ENCODE assay signal across 9 cellular contexts in the genomic region with DNA sequence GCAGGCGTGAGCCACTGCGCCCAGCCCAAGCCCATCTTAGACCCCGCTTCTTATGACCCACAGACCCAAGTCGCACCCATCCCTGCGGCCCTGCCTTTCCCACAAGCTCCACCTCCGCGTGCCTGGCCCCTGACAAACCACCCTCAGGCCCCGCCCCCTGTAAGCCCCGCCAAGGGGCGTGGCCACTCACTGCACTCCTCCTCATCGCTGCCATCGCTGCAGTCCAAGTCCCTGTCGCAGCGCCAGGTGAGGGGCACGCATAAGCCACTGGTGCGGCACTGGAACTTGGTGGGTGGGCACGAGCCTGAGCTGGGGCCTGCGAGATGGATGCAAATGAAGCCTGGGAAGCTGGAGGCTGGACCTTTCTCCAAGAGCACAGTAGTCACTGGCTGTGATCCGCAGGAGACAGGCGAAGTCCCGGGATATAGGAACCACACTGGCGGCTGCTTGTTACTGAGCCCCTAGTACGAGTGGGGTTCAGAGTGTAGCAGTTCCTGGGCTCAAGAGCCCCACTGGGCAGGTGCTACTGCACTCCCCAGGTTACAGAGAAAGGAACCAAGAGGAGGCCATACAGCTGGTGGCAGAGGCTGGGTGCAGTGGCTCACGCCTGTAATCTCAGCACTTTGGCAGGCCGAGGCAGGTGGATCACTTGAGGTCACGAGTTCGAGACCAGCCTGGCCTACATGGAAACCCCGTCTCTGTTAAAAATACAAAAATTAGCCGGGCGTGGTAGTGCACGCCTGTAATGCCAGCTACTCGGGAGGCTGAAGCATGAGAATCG. TPM values are rescaled to one million over a fixed set of nuclear protein-coding genes. Genes with fewer than 3 reads are reported as not detected.
DNase-seq lines count a peak whose midpoint lies in the region; ATAC-seq and TF ChIP-seq lines count a peak whose summit lies in the region.
"Had no signal": no experiment of that assay in that cellular context is flagged by ENCODE, and none has a peak within 500 bp of the region (broad histone marks: within the 10 kb centered on the region; RNA-seq: fewer than 3 reads in every experiment).

No MANE protein-coding gene starts in this region.

- peaks cover 29 to 41% (median 31%) of the 10 kb centered on the region in 3 donors for H3K4me1 Mint-ChIP-seq in CD8-positive, alpha-beta memory T cell
- H3K4me1 Mint-ChIP-seq in stimulated activated memory B cell treated with anti-CD40 and anti-IgM and Interleukin-4, amounts not matched to agents 10 μg/mL and 1 μg/mL and 100 μg/mL, for 72 hours: peaks cover 39% of the 10 kb centered on the region

- no peaks in the 10 kb centered on the region for H3K27me3 Mint-ChIP-seq in CD8-positive, alpha-beta memory T cell
- H3K27me3 Mint-ChIP-seq in stimulated activated memory B cell treated with anti-CD40 and anti-IgM and Interleukin-4, amounts not matched to agents 10 μg/mL and 1 μg/mL and 100 μg/mL, for 72 hours: no peaks in the 10 kb centered on the region

- H3K4me3 ChIP-seq in CD8-positive, alpha-beta memory T cell (ENCODE audit: low read length): no peak overlapping the region
- H3K4me3 ChIP-seq in mucosa of descending colon: no peak overlapping the region

- POLR2A ChIA-PET in CD8-positive, alpha-beta memory T cell (lab: Charles Lee): no interaction called here

- TF ChIP-seq CTCF in mucosa of descending colon (IDR thresholded peaks at IDR 0.05): no peak

- DNase-seq in CD8-positive, alpha-beta memory T cell: peak in 2 of 5 donors; percentile 14 to 48
- peak in 42 of 76 experiments; percentile 16 to 72 (median 38) for DNase-seq in HUDEP-2 (lab: John Stamatoyannopoulos, UW; ENCODE audit: unreplicated experiment in 76 of 76)
- peak; percentile 53 to 66 for DNase-seq in activated naive CD4-positive, alpha-beta T cell treated with anti-CD3 and anti-CD28 coated beads, Interleukin-2, amount 50 U/mL, for 72 hours (ENCODE audit: low spot score in 2 of 2)
- DNase-seq in mucosa of descending colon: peak; percentile 23 to 56 (median 51)
- DNase-seq in middle frontal gyrus (ENCODE audit: extremely low spot score, low spot score): no peak
- DNase-seq in SKM-1 treated with dmso at 0.1 percent for 144 hours (lab: John Stamatoyannopoulos, UW; ENCODE audit: unreplicated experiment): no peak
- no peak for DNase-seq in NCI-H524 treated with DMSO at 0.1 percent for 48 hours (lab: John Stamatoyannopoulos, UW)
- DNase-seq: midbrain had no signal

- intact Hi-C loops in mucosa of descending colon (cut with DNase I, micrococcal nuclease): no loop called here

- H3K27ac ChIP-seq in CD8-positive, alpha-beta memory T cell (ENCODE audit: low read depth, low read length): peak overlapping the region; percentile 31

- H3K4me1 ChIP-seq in CD8-positive, alpha-beta memory T cell (ENCODE audit: insufficient read depth, low read length): peaks cover 27% of the 10 kb centered on the region
- H3K4me1 ChIP-seq in mucosa of descending colon (ENCODE audit: low read depth): peaks cover 27% of the 10 kb centered on the region

- no peak for ATAC-seq in activated naive CD4-positive, alpha-beta T cell treated with anti-CD3 and anti-CD28 coated beads, Interleukin-2, amount 50 U/mL, for 72 hours
- no peak for ATAC-seq in mucosa of descending colon
- ATAC-seq in stimulated activated memory B cell treated with anti-CD40 and anti-IgM and Interleukin-4, amounts not matched to agents 10 μg/mL and 1 μg/mL and 100 μg/mL, for 72 hours: no peak

- H3K27ac Mint-ChIP-seq in CD8-positive, alpha-beta memory T cell: peak overlapping the region in 4 of 8 donors; percentile 58 to 77 (median 68)
- peak overlapping the region; percentile 39 to 87 for H3K27ac Mint-ChIP-seq in activated naive CD4-positive, alpha-beta T cell treated with anti-CD3 and anti-CD28 coated beads, Interleukin-2, amount 50 U/mL, for 72 hours
- no peak overlapping the region for H3K27ac Mint-ChIP-seq in stimulated activated memory B cell treated with anti-CD40 and anti-IgM and Interleukin-4, amounts not matched to agents 10 μg/mL and 1 μg/mL and 100 μg/mL, for 72 hours

- H3K4me3 Mint-ChIP-seq in CD8-positive, alpha-beta memory T cell: no peak overlapping the region
- H3K4me3 Mint-ChIP-seq in stimulated activated memory B cell treated with anti-CD40 and anti-IgM and Interleukin-4, amounts not matched to agents 10 μg/mL and 1 μg/mL and 100 μg/mL, for 72 hours: no peak overlapping the region

- H3K36me3 Mint-ChIP-seq in CD8-positive, alpha-beta memory T cell: peaks cover 0 to 28% (median 0%) of the 10 kb centered on the region in 3 donors
- peaks cover 9 to 20% of the 10 kb centered on the region in 2 donors for H3K36me3 Mint-ChIP-seq in activated naive CD4-positive, alpha-beta T cell treated with anti-CD3 and anti-CD28 coated beads, Interleukin-2, amount 50 U/mL, for 72 hours
- peaks cover 34% of the 10 kb centered on the region for H3K36me3 Mint-ChIP-seq in stimulated activated memory B cell treated with anti-CD40 and anti-IgM and Interleukin-4, amounts not matched to agents 10 μg/mL and 1 μg/mL and 100 μg/mL, for 72 hours

- H3K9me3 ChIP-seq in CD8-positive, alpha-beta memory T cell (ENCODE audit: low read length): no peaks in the 10 kb centered on the region
- H3K9me3 ChIP-seq in mucosa of descending colon: no peaks in the 10 kb centered on the region

- H3K27me3 ChIP-seq in CD8-positive, alpha-beta memory T cell (ENCODE audit: insufficient read depth, low read length, poor library complexity, severe bottlenecking): no peaks in the 10 kb centered on the region

- H3K9me3 Mint-ChIP-seq in CD8-positive, alpha-beta memory T cell: no peaks in the 10 kb centered on the region
- H3K9me3 Mint-ChIP-seq in activated naive CD4-positive, alpha-beta T cell treated with anti-CD3 and anti-CD28 coated beads, Interleukin-2, amount 50 U/mL, for 72 hours: no peaks in the 10 kb centered on the region
- no peaks in the 10 kb centered on the region for H3K9me3 Mint-ChIP-seq in stimulated activated memory B cell treated with anti-CD40 and anti-IgM and Interleukin-4, amounts not matched to agents 10 μg/mL and 1 μg/mL and 100 μg/mL, for 72 hours

- H3K36me3 ChIP-seq in CD8-positive, alpha-beta memory T cell (ENCODE audit: insufficient read depth, low read length): no peaks in the 10 kb centered on the region
- H3K36me3 ChIP-seq in mucosa of descending colon (ENCODE audit: low read depth): no peaks in the 10 kb centered on the region

- CTCF ChIA-PET in CD8-positive, alpha-beta memory T cell (lab: Charles Lee): no interaction called here

RNA-seq across cellular contexts. Expression of gene CD320, which starts 3.1 kb away (rescaled TPM):
- total RNA-seq in CD8-positive, alpha-beta memory T cell: 10 to 100 TPM; 93.7 to 97.6 TPM
- polyA plus RNA-seq in CD8-positive, alpha-beta memory T cell: 58.6 TPM
- total RNA-seq in activated naive CD4-positive, alpha-beta T cell treated with anti-CD3 and anti-CD28 coated beads, Interleukin-2, amount 50 U/mL, for 72 hours: 10 to 100 TPM; 46.1 to 49.7 TPM
- 10 to 100 TPM; 33.2 to 45.8 (median 41.7) TPM for total RNA-seq in mucosa of descending colon

RNA-seq across cellular contexts. Expression of gene NDUFA7, which starts 16.1 kb away (rescaled TPM):
- total RNA-seq in CD8-positive, alpha-beta memory T cell: 10 to 100 TPM; 86.0 to 93.3 TPM
- 121 TPM for polyA plus RNA-seq in CD8-positive, alpha-beta memory T cell
- total RNA-seq in activated naive CD4-positive, alpha-beta T cell treated with anti-CD3 and anti-CD28 coated beads, Interleukin-2, amount 50 U/mL, for 72 hours: 10 to 100 TPM; 54.5 to 73.1 TPM
- total RNA-seq in mucosa of descending colon: 10 to 100 TPM; 35.3 to 65.9 (median 35.5) TPM

RNA-seq across cellular contexts. Expression of gene RPS28, which starts 16.3 kb away (rescaled TPM):
- total RNA-seq in CD8-positive, alpha-beta memory T cell: 1,000 to 10,000 TPM; 2,153 to 2,200 TPM
- 2,694 TPM for polyA plus RNA-seq in CD8-positive, alpha-beta memory T cell
- total RNA-seq in activated naive CD4-positive, alpha-beta T cell treated with anti-CD3 and anti-CD28 coated beads, Interleukin-2, amount 50 U/mL, for 72 hours: 1,000 to 10,000 TPM; 2,643 to 2,829 TPM
- 1,000 to 10,000 TPM; 1,101 to 1,558 (median 1,449) TPM for total RNA-seq in mucosa of descending colon

RNA-seq across cellular contexts. Expression of gene KANK3, which starts 38.0 kb away (rescaled TPM):
- total RNA-seq in CD8-positive, alpha-beta memory T cell: 1 to 10 TPM in 1 of 2 experiments, under 1 TPM in 1; 0.97 to 1.1 TPM
- 3.6 TPM for polyA plus RNA-seq in CD8-positive, alpha-beta memory T cell
- 1 to 10 TPM; 1.5 to 1.7 TPM for total RNA-seq in activated naive CD4-positive, alpha-beta T cell treated with anti-CD3 and anti-CD28 coated beads, Interleukin-2, amount 50 U/mL, for 72 hours
- total RNA-seq in mucosa of descending colon: 10 to 100 TPM in 1 of 3 donors, 1 to 10 TPM in 2; 2.0 to 10.1 (median 3.3) TPM

RNA-seq across cellular contexts. Expression of gene ANGPTL4, which starts 58.9 kb away (rescaled TPM):
- total RNA-seq in CD8-positive, alpha-beta memory T cell: not detected
- 0.28 TPM for polyA plus RNA-seq in CD8-positive, alpha-beta memory T cell
- 1 to 10 TPM in 1 of 2 donors, not detected in 1; 9.5 TPM for total RNA-seq in activated naive CD4-positive, alpha-beta T cell treated with anti-CD3 and anti-CD28 coated beads, Interleukin-2, amount 50 U/mL, for 72 hours
- 1 to 10 TPM; 2.8 to 9.5 (median 2.9) TPM for total RNA-seq in mucosa of descending colon

Comparison
In these comparisons a context has a peak if more than half of its experiments do, and no peak if none do; other contexts are left out.
1. DNase-seq: peak in HUDEP-2 (42 of 76), activated naive CD4-positive, alpha-beta T cell treated with anti-CD3 and anti-CD28 coated beads, Interleukin-2, amount 50 U/mL, for 72 hours (2 of 2) and mucosa of descending colon (3 of 3); none in middle frontal gyrus (single experiment), SKM-1 treated with dmso at 0.1 percent for 144 hours (single experiment) and NCI-H524 treated with DMSO at 0.1 percent for 48 hours (single experiment).